ENCODE assay signal across 16 cellular contexts in genomic region chr3:184726497-184726896, GRCh38.
"Had no signal": no experiment of that assay in that cellular context is flagged by ENCODE, and none has a peak within 500 bp of the region (broad histone marks: within the 10 kb centered on the region; RNA-seq: fewer than 3 reads in every experiment).

No MANE protein-coding gene starts in this region.

- DNase-seq: activated CD4-positive, alpha-beta memory T cell treated with anti-CD3 and anti-CD28 coated beads for 36 hours; activated CD4-positive, alpha-beta T cell treated with anti-CD3 and anti-CD28 coated beads for 36 hours; activated gamma-delta T cell; activated T-cell treated with anti-CD3 and anti-CD28 coated beads, Interleukin-2, amount 50 U/mL, for 72 hours; central memory CD4-positive, alpha-beta T cell; effector CD4-positive, alpha-beta T cell; foreskin fibroblast; glutamatergic neuron; naive thymus-derived CD8-positive, alpha-beta T cell; spleen; T-helper 2 cell had no signal

- H3K4me3 ChIP-seq: coronary artery, spleen, suprapubic skin had no signal

- H3K27ac ChIP-seq: coronary artery, spleen, suprapubic skin had no signal

- H3K4me3 Mint-ChIP-seq: activated CD4-positive, alpha-beta memory T cell treated with anti-CD3 and anti-CD28 coated beads for 36 hours; activated CD4-positive, alpha-beta T cell treated with anti-CD3 and anti-CD28 coated beads for 36 hours; activated T-cell treated with anti-CD3 and anti-CD28 coated beads, Interleukin-2, amount 50 U/mL, for 72 hours; naive thymus-derived CD8-positive, alpha-beta T cell; stimulated activated naive CD8-positive, alpha-beta T cell treated with anti-CD3 and anti-CD28 coated beads, Interleukin-15, Interleukin-2, amounts not matched to agents 100 ng/mL and 50 ng/mL, for 24 hours had no signal

- H3K4me1 Mint-ChIP-seq: activated CD4-positive, alpha-beta T cell treated with anti-CD3 and anti-CD28 coated beads for 36 hours had no signal

- H3K27me3 ChIP-seq: spleen, suprapubic skin had no signal

- FAIRE-seq: endothelial cell of umbilical vein had no signal

- H3K9me3 ChIP-seq: spleen, suprapubic skin had no signal

- H3K27me3 Mint-ChIP-seq: stimulated activated naive CD8-positive, alpha-beta T cell treated with anti-CD3 and anti-CD28 coated beads, Interleukin-15, Interleukin-2, amounts not matched to agents 100 ng/mL and 50 ng/mL, for 24 hours had no signal

- H3K9me3 Mint-ChIP-seq: activated CD4-positive, alpha-beta memory T cell treated with anti-CD3 and anti-CD28 coated beads for 36 hours; activated naive CD4-positive, alpha-beta T cell treated with anti-CD3 and anti-CD28 coated beads, Interleukin-2, amount 50 U/mL, for 72 hours; activated T-cell treated with anti-CD3 and anti-CD28 coated beads, Interleukin-2, amount 50 U/mL, for 72 hours; naive thymus-derived CD8-positive, alpha-beta T cell; stimulated activated naive CD8-positive, alpha-beta T cell treated with anti-CD3 and anti-CD28 coated beads, Interleukin-15, Interleukin-2, amounts not matched to agents 100 ng/mL and 50 ng/mL, for 24 hours had no signal

- H3K36me3 Mint-ChIP-seq: activated CD4-positive, alpha-beta memory T cell treated with anti-CD3 and anti-CD28 coated beads for 36 hours; activated naive CD4-positive, alpha-beta T cell treated with anti-CD3 and anti-CD28 coated beads, Interleukin-2, amount 50 U/mL, for 72 hours; naive thymus-derived CD8-positive, alpha-beta T cell had no signal

- H3K27ac Mint-ChIP-seq: activated CD4-positive, alpha-beta memory T cell treated with anti-CD3 and anti-CD28 coated beads for 36 hours; activated CD4-positive, alpha-beta T cell treated with anti-CD3 and anti-CD28 coated beads for 36 hours; activated naive CD4-positive, alpha-beta T cell treated with anti-CD3 and anti-CD28 coated beads, Interleukin-2, amount 50 U/mL, for 72 hours; activated T-cell treated with anti-CD3 and anti-CD28 coated beads, Interleukin-2, amount 50 U/mL, for 72 hours; stimulated activated naive CD8-positive, alpha-beta T cell treated with anti-CD3 and anti-CD28 coated beads, Interleukin-15, Interleukin-2, amounts not matched to agents 100 ng/mL and 50 ng/mL, for 24 hours had no signal

- ATAC-seq: naive thymus-derived CD8-positive, alpha-beta T cell had no signal

- H3K36me3 ChIP-seq: spleen, suprapubic skin had no signal
